ENCODE assay signal across 8 cellular contexts in the genomic region with DNA sequence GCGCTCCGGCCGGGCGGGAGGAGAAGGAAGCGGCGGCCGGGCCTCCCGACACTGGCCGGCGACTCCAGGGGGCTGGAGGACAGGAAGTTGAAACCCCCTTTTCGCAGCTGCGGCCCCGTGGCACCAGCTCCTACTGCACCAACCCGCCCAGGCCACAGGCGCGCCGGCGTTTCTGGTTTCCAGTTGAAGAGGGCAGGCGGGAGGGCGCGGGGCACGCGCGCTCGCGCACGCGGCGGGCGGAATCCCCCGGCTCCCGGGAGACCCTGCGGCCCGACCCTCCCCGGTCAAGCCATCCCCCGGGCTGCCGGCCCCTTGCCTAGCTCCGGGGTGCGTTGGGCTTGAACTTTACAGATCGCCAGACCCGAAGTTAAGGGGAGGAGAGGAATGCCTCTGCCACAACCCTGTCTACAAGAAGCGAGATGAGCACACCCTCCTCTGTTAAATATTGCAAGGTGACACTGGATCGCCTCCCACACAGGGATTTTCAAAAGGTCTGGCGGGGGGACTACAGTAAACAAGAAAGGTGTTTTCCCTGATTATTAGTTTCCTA. TPM values are rescaled to one million over a fixed set of nuclear protein-coding genes. Genes with fewer than 3 reads are reported as not detected.
A peak's percentile ranks its signal among the peaks of the same experiment; 100 is the strongest.
DNase-seq lines count a peak whose midpoint lies in the region; ATAC-seq and TF ChIP-seq lines count a peak whose summit lies in the region.

No MANE protein-coding gene starts in this region.

- peaks cover 2% of the 10 kb centered on the region for H3K4me1 ChIP-seq in mesendoderm (ENCODE audit: control insufficient read depth, low read depth, low read length)

- DNase-seq in HFFc6 (peak; percentile 12), NCI-H1930 (lab: John Stamatoyannopoulos, UW) (peak; percentile 32 to 56), mesendoderm (peak; percentile 79), kidney tubule cell (ENCODE audit: low spot score) (no peak)
- peak; percentile 72 for DNase-seq in activated CD8-positive, alpha-beta T cell treated with anti-CD3 and anti-CD28 coated beads for 36 hours
- DNase-seq in effector memory CD8-positive, alpha-beta T cell, result peak; percentile 41 to 46 (median 45)
- peak; percentile 30 to 50 for DNase-seq in stimulated activated CD8-positive, alpha-beta memory T cell treated with anti-CD3 and anti-CD28 coated beads, Interleukin-2, amount 100 ng/mL, for 48 hours (ENCODE audit: low read depth in 2 of 2)

- H3K9me3 Mint-ChIP-seq in HFFc6, result no peaks in the 10 kb centered on the region
- H3K9me3 Mint-ChIP-seq in activated CD8-positive, alpha-beta T cell treated with anti-CD3 and anti-CD28 coated beads for 36 hours, result no peaks in the 10 kb centered on the region
- H3K9me3 Mint-ChIP-seq in effector memory CD8-positive, alpha-beta T cell, result no peaks in the 10 kb centered on the region

- peaks cover 26% of the 10 kb centered on the region for H3K4me1 Mint-ChIP-seq in HFFc6 (ENCODE audit: low read depth)
- peaks cover 34% of the 10 kb centered on the region for H3K4me1 Mint-ChIP-seq in activated CD8-positive, alpha-beta T cell treated with anti-CD3 and anti-CD28 coated beads for 36 hours (ENCODE audit: low read depth)
- peaks cover 28 to 30% of the 10 kb centered on the region in 2 donors for H3K4me1 Mint-ChIP-seq in effector memory CD8-positive, alpha-beta T cell (ENCODE audit: low read depth in 2 of 2)

- peak overlapping the region; percentile 98 for H3K4ac ChIP-seq in mesendoderm (ENCODE audit: low read depth, low read length)

- H3K18ac ChIP-seq in mesendoderm (ENCODE audit: low read length), result peak overlapping the region; percentile 99

- no CpG with 5 or more reads among the region's 44 CpGs for WGBS in mesendoderm (ENCODE audit: extremely low coverage, insufficient coverage, low lambda C conversion rate)

- POLR2A ChIA-PET in activated CD8-positive, alpha-beta T cell treated with anti-CD3 and anti-CD28 coated beads for 36 hours (lab: Charles Lee), result interaction anchor here (0.7 to 3.9 kb wide), 9 partner anchors 10 to 320 kb away, joined by 3 to 21 read pairs (median 4); no protein-coding TSS in a partner anchor

- H4K8ac ChIP-seq in mesendoderm (ENCODE audit: low read depth, low read length), result peak overlapping the region; percentile 16

- peak overlapping the region; percentile 84 for H2BK120ac ChIP-seq in mesendoderm (ENCODE audit: low read depth, low read length)

- peak overlapping the region; percentile 94 for H2BK5ac ChIP-seq in mesendoderm (ENCODE audit: low read length)

- H3K36me3 Mint-ChIP-seq in HFFc6 (ENCODE audit: low read depth), result no peaks in the 10 kb centered on the region
- H3K36me3 Mint-ChIP-seq in activated CD8-positive, alpha-beta T cell treated with anti-CD3 and anti-CD28 coated beads for 36 hours (ENCODE audit: low read depth), result peaks cover 12% of the 10 kb centered on the region
- H3K36me3 Mint-ChIP-seq in effector memory CD8-positive, alpha-beta T cell (ENCODE audit: insufficient read depth), result peaks cover 12% of the 10 kb centered on the region

- H3K27me3 ChIP-seq in mesendoderm (ENCODE audit: insufficient read depth, low read length, poor library complexity), result no peaks in the 10 kb centered on the region

- no peak overlapping the region for H2AK5ac ChIP-seq in mesendoderm (ENCODE audit: low read length)

- peak overlapping the region; percentile 98 for H3K27ac ChIP-seq in mesendoderm (ENCODE audit: low read depth, low read length)

- H3K27me3 Mint-ChIP-seq in HFFc6 (ENCODE audit: insufficient read depth), result peaks cover 4% of the 10 kb centered on the region
- H3K27me3 Mint-ChIP-seq in activated CD8-positive, alpha-beta T cell treated with anti-CD3 and anti-CD28 coated beads for 36 hours, result no peaks in the 10 kb centered on the region
- no peaks in the 10 kb centered on the region for H3K27me3 Mint-ChIP-seq in effector memory CD8-positive, alpha-beta T cell

- peak; percentile 43 for TF ChIP-seq POLR2A in GM15510 (IDR thresholded peaks at IDR 0.05; ENCODE audit: borderline replicate concordance, extremely low read depth, insufficient read length)

- H2BK15ac ChIP-seq in mesendoderm (replicated peaks; ENCODE audit: low read depth), result no peak overlapping the region

- peak overlapping the region; percentile 84 for H3K27ac Mint-ChIP-seq in HFFc6
- H3K27ac Mint-ChIP-seq in activated CD8-positive, alpha-beta T cell treated with anti-CD3 and anti-CD28 coated beads for 36 hours, result peak overlapping the region; percentile 91
- H3K27ac Mint-ChIP-seq in effector memory CD8-positive, alpha-beta T cell, result peak overlapping the region; percentile 94 to 95

- intact Hi-C loops in activated CD8-positive, alpha-beta T cell treated with anti-CD3 and anti-CD28 coated beads for 36 hours (cut with micrococcal nuclease), result no loop called here

- H3K36me3 ChIP-seq in mesendoderm (ENCODE audit: control insufficient read depth, insufficient read depth, low read length), result no peaks in the 10 kb centered on the region

- TF ChIP-seq CTCF in HFFc6 (IDR thresholded peaks at IDR 0.05), result no peak
- no peak for TF ChIP-seq CTCF in activated CD8-positive, alpha-beta T cell treated with anti-CD3 and anti-CD28 coated beads for 36 hours (IDR thresholded peaks at IDR 0.05)

- peak overlapping the region; percentile 95 for H3K4me3 ChIP-seq in mesendoderm (ENCODE audit: low read length)

- CTCF ChIA-PET in activated CD8-positive, alpha-beta T cell treated with anti-CD3 and anti-CD28 coated beads for 36 hours (lab: Charles Lee), result interaction anchor here (1.2 to 1.5 kb wide), 3 partner anchors 14 to 148 kb away, joined by 3 to 5 read pairs (median 3); no protein-coding TSS in a partner anchor

- peak overlapping the region; percentile 61 for H4K5ac ChIP-seq in mesendoderm (ENCODE audit: low read length)

- no peaks in the 10 kb centered on the region for H3K79me1 ChIP-seq in mesendoderm (ENCODE audit: low read length)

- H3K79me2 ChIP-seq in mesendoderm (ENCODE audit: control insufficient read depth, insufficient read depth, low read length), result peaks cover 32% of the 10 kb centered on the region

- peak overlapping the region; percentile 96 for H3K9ac ChIP-seq in mesendoderm (ENCODE audit: low read length)

- peak overlapping the region; percentile 65 for H3K4me2 ChIP-seq in mesendoderm (ENCODE audit: low read length)

- H3K56ac ChIP-seq in mesendoderm (ENCODE audit: low read length), result peak overlapping the region; percentile 97

- peak overlapping the region; percentile 96 for H3K4me3 Mint-ChIP-seq in HFFc6
- peak overlapping the region; percentile 88 for H3K4me3 Mint-ChIP-seq in activated CD8-positive, alpha-beta T cell treated with anti-CD3 and anti-CD28 coated beads for 36 hours
- H3K4me3 Mint-ChIP-seq in effector memory CD8-positive, alpha-beta T cell, result peak overlapping the region; percentile 90 to 94

- H3K23ac ChIP-seq in mesendoderm (ENCODE audit: low read length), result peak overlapping the region; percentile 91

- peak; percentile 25 for ATAC-seq in activated CD8-positive, alpha-beta T cell treated with anti-CD3 and anti-CD28 coated beads for 36 hours
- peak; percentile 47 for ATAC-seq in effector memory CD8-positive, alpha-beta T cell (replicated peaks)

RNA-seq across cellular contexts. Expression of a gene that starts 1.5 kb away (rescaled TPM):
- 10 to 100 TPM; 21.0 to 26.2 (median 22.5) TPM for total RNA-seq in HFFc6 (2021; fragmentation: NEBNext Ultra II Directional; extraction: Animal tissue kit (Norgen Biotek cat#: 25700))
- 1 to 10 TPM; 4.7 to 7.7 TPM for total RNA-seq in activated CD8-positive, alpha-beta T cell treated with anti-CD3 and anti-CD28 coated beads for 36 hours
- polyA plus RNA-seq in mesendoderm (2013, experiment 1 of 2), result 89.7 TPM
- polyA plus RNA-seq in mesendoderm (2013, experiment 2 of 2), result 90.1 TPM
